In genomic region chr19:46859637-46860124, GRCh38 we compare ENCODE assay signal across 1 cellular context.
TF ChIP-seq lines count a peak whose summit lies in the region.

No MANE protein-coding gene starts in this region.

TF ChIP-seq in K562, 482 proteins besides CTCF, POLR2A, EP300 and RAD21 (continued from another document and continues in another):
- no peak for TF ChIP-seq SNAPC5 (CRISPR knock-in tag; IDR thresholded peaks at IDR 0.05)
- no peak for TF ChIP-seq SREBF2 (CRISPR knock-in tag; IDR thresholded peaks at IDR 0.05)
- TF ChIP-seq TEAD1 (CRISPR knock-in tag; IDR thresholded peaks at IDR 0.05): no peak
- no peak for TF ChIP-seq TSC22D4 (tag; IDR thresholded peaks at IDR 0.05)
- 0 out of 2 replicates have a peak, but pooled peaks have one; percentile 21 for TF ChIP-seq FOXM1 (IDR thresholded peaks at IDR 0.05; ENCODE audit: low read depth)
- no peak for TF ChIP-seq FOXM1 (CRISPR knock-in tag; IDR thresholded peaks at IDR 0.05; ENCODE audit: low read depth)
- peak; percentile 55 to 85; a peak in 2 of 4 replicates for TF ChIP-seq SIN3A (IDR thresholded peaks at IDR 0.05; ENCODE audit: borderline replicate concordance in 2 of 2, control insufficient read depth in 1 of 2, low read depth in 2 of 2, low read length in 2 of 2)
- no peak for TF ChIP-seq KAT8 (IDR thresholded peaks at IDR 0.05; ENCODE audit: low read depth)
- no peak for TF ChIP-seq POLR3G (IDR thresholded peaks at IDR 0.05; ENCODE audit: extremely low read depth, insufficient read length, insufficient replicate concordance)
- TF ChIP-seq ZNF77 (CRISPR knock-in tag; IDR thresholded peaks at IDR 0.05): no peak
- TF ChIP-seq, protein P1, sequence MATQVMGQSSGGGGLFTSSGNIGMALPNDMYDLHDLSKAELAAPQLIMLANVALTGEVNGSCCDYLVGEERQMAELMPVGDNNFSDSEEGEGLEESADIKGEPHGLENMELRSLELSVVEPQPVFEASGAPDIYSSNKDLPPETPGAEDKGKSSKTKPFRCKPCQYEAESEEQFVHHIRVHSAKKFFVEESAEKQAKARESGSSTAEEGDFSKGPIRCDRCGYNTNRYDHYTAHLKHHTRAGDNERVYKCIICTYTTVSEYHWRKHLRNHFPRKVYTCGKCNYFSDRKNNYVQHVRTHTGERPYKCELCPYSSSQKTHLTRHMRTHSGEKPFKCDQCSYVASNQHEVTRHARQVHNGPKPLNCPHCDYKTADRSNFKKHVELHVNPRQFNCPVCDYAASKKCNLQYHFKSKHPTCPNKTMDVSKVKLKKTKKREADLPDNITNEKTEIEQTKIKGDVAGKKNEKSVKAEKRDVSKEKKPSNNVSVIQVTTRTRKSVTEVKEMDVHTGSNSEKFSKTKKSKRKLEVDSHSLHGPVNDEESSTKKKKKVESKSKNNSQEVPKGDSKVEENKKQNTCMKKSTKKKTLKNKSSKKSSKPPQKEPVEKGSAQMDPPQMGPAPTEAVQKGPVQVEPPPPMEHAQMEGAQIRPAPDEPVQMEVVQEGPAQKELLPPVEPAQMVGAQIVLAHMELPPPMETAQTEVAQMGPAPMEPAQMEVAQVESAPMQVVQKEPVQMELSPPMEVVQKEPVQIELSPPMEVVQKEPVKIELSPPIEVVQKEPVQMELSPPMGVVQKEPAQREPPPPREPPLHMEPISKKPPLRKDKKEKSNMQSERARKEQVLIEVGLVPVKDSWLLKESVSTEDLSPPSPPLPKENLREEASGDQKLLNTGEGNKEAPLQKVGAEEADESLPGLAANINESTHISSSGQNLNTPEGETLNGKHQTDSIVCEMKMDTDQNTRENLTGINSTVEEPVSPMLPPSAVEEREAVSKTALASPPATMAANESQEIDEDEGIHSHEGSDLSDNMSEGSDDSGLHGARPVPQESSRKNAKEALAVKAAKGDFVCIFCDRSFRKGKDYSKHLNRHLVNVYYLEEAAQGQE (CRISPR knock-in tag; IDR thresholded peaks at IDR 0.05; ENCODE audit: low read depth): no peak
- no peak for TF ChIP-seq ILK (tag; IDR thresholded peaks at IDR 0.05; ENCODE audit: borderline replicate concordance, low read depth)
- TF ChIP-seq ZNF644 (tag; IDR thresholded peaks at IDR 0.05; ENCODE audit: low read depth): 0 out of 2 replicates have a peak, but pooled peaks have one; percentile 67
- TF ChIP-seq ZKSCAN1 (IDR thresholded peaks at IDR 0.05; ENCODE audit: low read depth, low read length): no peak
- no peak for TF ChIP-seq RREB1 (CRISPR knock-in tag; IDR thresholded peaks at IDR 0.05)
- TF ChIP-seq, protein P2, sequence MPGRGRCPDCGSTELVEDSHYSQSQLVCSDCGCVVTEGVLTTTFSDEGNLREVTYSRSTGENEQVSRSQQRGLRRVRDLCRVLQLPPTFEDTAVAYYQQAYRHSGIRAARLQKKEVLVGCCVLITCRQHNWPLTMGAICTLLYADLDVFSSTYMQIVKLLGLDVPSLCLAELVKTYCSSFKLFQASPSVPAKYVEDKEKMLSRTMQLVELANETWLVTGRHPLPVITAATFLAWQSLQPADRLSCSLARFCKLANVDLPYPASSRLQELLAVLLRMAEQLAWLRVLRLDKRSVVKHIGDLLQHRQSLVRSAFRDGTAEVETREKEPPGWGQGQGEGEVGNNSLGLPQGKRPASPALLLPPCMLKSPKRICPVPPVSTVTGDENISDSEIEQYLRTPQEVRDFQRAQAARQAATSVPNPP (IDR thresholded peaks at IDR 0.05; ENCODE audit: borderline replicate concordance, insufficient read depth, insufficient read length): no peak
- no peak for TF ChIP-seq ZNF143 (CRISPR knock-in tag; IDR thresholded peaks at IDR 0.05)
- TF ChIP-seq, protein P3, sequence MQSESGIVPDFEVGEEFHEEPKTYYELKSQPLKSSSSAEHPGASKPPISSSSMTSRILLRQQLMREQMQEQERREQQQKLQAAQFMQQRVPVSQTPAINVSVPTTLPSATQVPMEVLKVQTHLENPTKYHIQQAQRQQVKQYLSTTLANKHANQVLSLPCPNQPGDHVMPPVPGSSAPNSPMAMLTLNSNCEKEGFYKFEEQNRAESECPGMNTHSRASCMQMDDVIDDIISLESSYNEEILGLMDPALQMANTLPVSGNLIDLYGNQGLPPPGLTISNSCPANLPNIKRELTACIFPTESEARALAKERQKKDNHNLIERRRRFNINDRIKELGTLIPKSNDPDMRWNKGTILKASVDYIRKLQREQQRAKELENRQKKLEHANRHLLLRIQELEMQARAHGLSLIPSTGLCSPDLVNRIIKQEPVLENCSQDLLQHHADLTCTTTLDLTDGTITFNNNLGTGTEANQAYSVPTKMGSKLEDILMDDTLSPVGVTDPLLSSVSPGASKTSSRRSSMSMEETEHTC (IDR thresholded peaks at IDR 0.05): no peak
- TF ChIP-seq NKRF (IDR thresholded peaks at IDR 0.05; ENCODE audit: borderline replicate concordance): peak; percentile 96
- peak; percentile 89 for TF ChIP-seq BCOR (IDR thresholded peaks at IDR 0.05)
- peak; percentile 88 for TF ChIP-seq ZNF24 (IDR thresholded peaks at IDR 0.05)
- no peak for TF ChIP-seq ZNF354B (CRISPR knock-in tag; IDR thresholded peaks at IDR 0.05)
- no peak for TF ChIP-seq RFX5 (IDR thresholded peaks at IDR 0.05; ENCODE audit: low read depth, low read length)
- TF ChIP-seq SRSF1 (IDR thresholded peaks at IDR 0.05; ENCODE audit: low read depth, low read length): no peak
- TF ChIP-seq FUS (optimal IDR thresholded peaks at IDR 0.05; ENCODE audit: low read depth, low read length): no peak
- 0 out of 2 replicates have a peak, but pooled peaks have one; percentile 19 for TF ChIP-seq ZNF197 (CRISPR knock-in tag; IDR thresholded peaks at IDR 0.05; ENCODE audit: low read depth)
- no peak for TF ChIP-seq ZFPM2 (CRISPR knock-in tag; IDR thresholded peaks at IDR 0.05)
- TF ChIP-seq CHD4 (IDR thresholded peaks at IDR 0.05; ENCODE audit: insufficient read depth, insufficient replicate concordance, low read depth, low read length, poor library complexity, severe bottlenecking): peak; percentile 79
- peak; percentile 79; the same call in 1 of the 2 replicates for TF ChIP-seq RNF2 (IDR thresholded peaks at IDR 0.05)
- TF ChIP-seq THRAP3 (IDR thresholded peaks at IDR 0.05; ENCODE audit: borderline replicate concordance): no peak
- TF ChIP-seq HEY1 (CRISPR knock-in tag; IDR thresholded peaks at IDR 0.05; ENCODE audit: borderline replicate concordance): no peak
- TF ChIP-seq KLF16 (IDR thresholded peaks at IDR 0.05): no peak
- no peak for TF ChIP-seq HBP1 (CRISPR knock-in tag; IDR thresholded peaks at IDR 0.05)
- TF ChIP-seq FOXA1 (IDR thresholded peaks at IDR 0.05; ENCODE audit: borderline replicate concordance): no peak
- TF ChIP-seq, protein P4, sequence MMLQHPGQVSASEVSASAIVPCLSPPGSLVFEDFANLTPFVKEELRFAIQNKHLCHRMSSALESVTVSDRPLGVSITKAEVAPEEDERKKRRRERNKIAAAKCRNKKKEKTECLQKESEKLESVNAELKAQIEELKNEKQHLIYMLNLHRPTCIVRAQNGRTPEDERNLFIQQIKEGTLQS (IDR thresholded peaks at IDR 0.05): no peak
- TF ChIP-seq, protein P4 (CRISPR knock-in tag; conservative IDR thresholded peaks at IDR 0.05): 0 out of 2 replicates have a peak, but pooled peaks have one; percentile 39
- no peak for TF ChIP-seq TAF15 (IDR thresholded peaks at IDR 0.05; ENCODE audit: low read depth, low read length)
- TF ChIP-seq RFX7 (CRISPR knock-in tag; IDR thresholded peaks at IDR 0.05): no peak
- TF ChIP-seq ZNF507 (tag; conservative IDR thresholded peaks at IDR 0.05): no peak
- TF ChIP-seq, protein P5, sequence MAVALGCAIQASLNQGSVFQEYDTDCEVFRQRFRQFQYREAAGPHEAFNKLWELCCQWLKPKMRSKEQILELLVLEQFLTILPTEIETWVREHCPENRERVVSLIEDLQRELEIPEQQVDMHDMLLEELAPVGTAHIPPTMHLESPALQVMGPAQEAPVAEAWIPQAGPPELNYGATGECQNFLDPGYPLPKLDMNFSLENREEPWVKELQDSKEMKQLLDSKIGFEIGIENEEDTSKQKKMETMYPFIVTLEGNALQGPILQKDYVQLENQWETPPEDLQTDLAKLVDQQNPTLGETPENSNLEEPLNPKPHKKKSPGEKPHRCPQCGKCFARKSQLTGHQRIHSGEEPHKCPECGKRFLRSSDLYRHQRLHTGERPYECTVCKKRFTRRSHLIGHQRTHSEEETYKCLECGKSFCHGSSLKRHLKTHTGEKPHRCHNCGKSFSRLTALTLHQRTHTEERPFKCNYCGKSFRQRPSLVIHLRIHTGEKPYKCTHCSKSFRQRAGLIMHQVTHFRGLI (CRISPR knock-in tag; IDR thresholded peaks at IDR 0.05): no peak
- no peak for TF ChIP-seq PHB (CRISPR knock-in tag; IDR thresholded peaks at IDR 0.05)
- TF ChIP-seq, protein P6, sequence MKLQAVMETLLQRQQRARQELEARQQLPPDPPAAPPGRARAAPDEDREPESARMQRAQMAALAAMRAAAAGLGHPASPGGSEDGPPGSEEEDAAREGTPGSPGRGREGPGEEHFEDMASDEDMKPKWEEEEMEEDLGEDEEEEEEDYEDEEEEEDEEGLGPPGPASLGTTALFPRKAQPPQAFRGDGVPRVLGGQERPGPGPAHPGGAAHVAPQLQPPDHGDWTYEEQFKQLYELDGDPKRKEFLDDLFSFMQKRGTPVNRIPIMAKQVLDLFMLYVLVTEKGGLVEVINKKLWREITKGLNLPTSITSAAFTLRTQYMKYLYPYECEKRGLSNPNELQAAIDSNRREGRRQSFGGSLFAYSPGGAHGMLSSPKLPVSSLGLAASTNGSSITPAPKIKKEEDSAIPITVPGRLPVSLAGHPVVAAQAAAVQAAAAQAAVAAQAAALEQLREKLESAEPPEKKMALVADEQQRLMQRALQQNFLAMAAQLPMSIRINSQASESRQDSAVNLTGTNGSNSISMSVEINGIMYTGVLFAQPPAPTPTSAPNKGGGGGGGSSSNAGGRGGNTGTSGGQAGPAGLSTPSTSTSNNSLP (IDR thresholded peaks at IDR 0.05; ENCODE audit: borderline replicate concordance, low read depth, low read length): no peak
